In genomic region chr11:118877487-118878173, GRCh38 we compare ENCODE assay signal across 16 cellular contexts. TPM values are rescaled to one million over a fixed set of nuclear protein-coding genes. Genes with fewer than 3 reads are reported as not detected.
DNase-seq lines count a peak whose midpoint lies in the region; ATAC-seq and TF ChIP-seq lines count a peak whose summit lies in the region.
"Had no signal": no experiment of that assay in that cellular context is flagged by ENCODE, and none has a peak within 500 bp of the region (broad histone marks: within the 10 kb centered on the region; RNA-seq: fewer than 3 reads in every experiment).

No MANE protein-coding gene starts in this region.

- no peak for TF ChIP-seq CTCF in CD8-positive, alpha-beta T cell (IDR thresholded peaks at IDR 0.05)
- TF ChIP-seq CTCF in activated CD8-positive, alpha-beta T cell treated with anti-CD3 and anti-CD28 coated beads for 36 hours (IDR thresholded peaks at IDR 0.05) = no peak
- TF ChIP-seq CTCF in BE2C (IDR thresholded peaks at IDR 0.05; ENCODE audit: low read depth, low read length) (no peak), neural progenitor cell (IDR thresholded peaks at IDR 0.05) (no peak)

- no peaks in the 10 kb centered on the region for H3K27me3 ChIP-seq in BLaER1 treated with 17β-estradiol and CSF1 and Interleukin-3, amounts not matched to agents 10 nM and 100 nM
- no peaks in the 10 kb centered on the region for H3K27me3 ChIP-seq in CD8-positive, alpha-beta T cell (ENCODE audit: insufficient read depth, low read length)
- H3K27me3 ChIP-seq in BE2C = no peaks in the 10 kb centered on the region
- H3K27me3 ChIP-seq in neural progenitor cell = no peaks in the 10 kb centered on the region
- H3K27me3 ChIP-seq: heart right ventricle, ovary had no signal

- no peak overlapping the region for H3K4me3 ChIP-seq in BLaER1 treated with 17β-estradiol and CSF1 and Interleukin-3, amounts not matched to agents 10 nM and 100 nM
- H3K4me3 ChIP-seq in CD8-positive, alpha-beta T cell (ENCODE audit: low read depth, low read length) = peak overlapping the region; percentile 4
- H3K4me3 ChIP-seq in BE2C (ENCODE audit: low read depth, low read length) (no peak overlapping the region), neural progenitor cell (no peak overlapping the region)
- H3K4me3 ChIP-seq: dorsolateral prefrontal cortex, heart right ventricle, ovary had no signal

- CTCF ChIA-PET in CD8-positive, alpha-beta T cell (lab: Charles Lee) = interaction anchor here (0.9 to 6.5 kb wide), 12 partner anchors 13 to 188 kb away, joined by 4 to 50 read pairs (median 6); partner anchors contain the start of genes BCL9L and DDX6
- CTCF ChIA-PET in activated CD8-positive, alpha-beta T cell treated with anti-CD3 and anti-CD28 coated beads for 36 hours (lab: Charles Lee) = interaction anchor here (0.7 to 3.5 kb wide), 12 partner anchors 8 to 188 kb away, joined by 3 to 28 read pairs (median 5); partner anchors contain the start of gene DDX6

- no peaks in the 10 kb centered on the region for H3K36me3 Mint-ChIP-seq in CD8-positive, alpha-beta T cell
- H3K36me3 Mint-ChIP-seq in activated CD8-positive, alpha-beta T cell treated with anti-CD3 and anti-CD28 coated beads for 36 hours (ENCODE audit: low read depth) = no peaks in the 10 kb centered on the region
- H3K36me3 Mint-ChIP-seq in naive B cell (no peaks in the 10 kb centered on the region), neural progenitor cell (no peaks in the 10 kb centered on the region)
- H3K36me3 Mint-ChIP-seq: mesothelial cell of epicardium had no signal

- no peak for DNase-seq in CD8-positive, alpha-beta T cell
- DNase-seq in activated CD8-positive, alpha-beta T cell treated with anti-CD3 and anti-CD28 coated beads for 36 hours = no peak
- no peak for DNase-seq in naive B cell
- no peak for DNase-seq in BE2C
- no peak for DNase-seq in NCI-H187 (lab: John Stamatoyannopoulos, UW)
- no peak for DNase-seq in amygdala (lab: John Stamatoyannopoulos, UW)
- no peak for DNase-seq in neural progenitor cell (ENCODE audit: low spot score)
- DNase-seq: dorsolateral prefrontal cortex, heart right ventricle, kidney, NCI-H226, ovary, SHP77 treated with DMSO at 0.1 percent for 48 hours had no signal

- peak overlapping the region; percentile 52 to 88 (median 69); a peak in 19 of 22 replicates for H3K4me2 ChIP-seq in BLaER1 treated with 17β-estradiol and CSF1 and Interleukin-3, amounts not matched to agents 10 nM and 100 nM
- H3K4me2 ChIP-seq in neural progenitor cell = no peak overlapping the region

- H3K27ac ChIP-seq in BLaER1 treated with 17β-estradiol and CSF1 and Interleukin-3, amounts not matched to agents 10 nM and 100 nM = peak overlapping the region in 6 of 11 experiments; percentile 43 to 68 (median 60); a peak in 5 of 22 replicates
- peak overlapping the region; percentile 81 for H3K27ac ChIP-seq in CD8-positive, alpha-beta T cell (ENCODE audit: low read depth, low read length)
- no peak overlapping the region for H3K27ac ChIP-seq in neural progenitor cell
- H3K27ac ChIP-seq: dorsolateral prefrontal cortex, ovary had no signal

- H3K27me3 Mint-ChIP-seq in CD8-positive, alpha-beta T cell (ENCODE audit: low read depth) = no peaks in the 10 kb centered on the region
- no peaks in the 10 kb centered on the region for H3K27me3 Mint-ChIP-seq in activated CD8-positive, alpha-beta T cell treated with anti-CD3 and anti-CD28 coated beads for 36 hours
- no peaks in the 10 kb centered on the region for H3K27me3 Mint-ChIP-seq in naive B cell
- H3K27me3 Mint-ChIP-seq in neural progenitor cell (ENCODE audit: insufficient read depth, low read depth) = no peaks in the 10 kb centered on the region

- no peaks in the 10 kb centered on the region for H3K79me2 ChIP-seq in neural progenitor cell (ENCODE audit: low read depth)

- H3K9me3 Mint-ChIP-seq in CD8-positive, alpha-beta T cell = no peaks in the 10 kb centered on the region
- peaks cover 1% of the 10 kb centered on the region for H3K9me3 Mint-ChIP-seq in activated CD8-positive, alpha-beta T cell treated with anti-CD3 and anti-CD28 coated beads for 36 hours
- H3K9me3 Mint-ChIP-seq in naive B cell = peaks cover 0 to 4% (median 0%) of the 10 kb centered on the region in 7 donors
- H3K9me3 Mint-ChIP-seq in neural progenitor cell = no peaks in the 10 kb centered on the region
- H3K9me3 Mint-ChIP-seq: mesothelial cell of epicardium had no signal

- no peak overlapping the region for H3K9ac ChIP-seq in BLaER1 treated with 17β-estradiol and CSF1 and Interleukin-3, amounts not matched to agents 10 nM and 100 nM
- H3K9ac ChIP-seq in neural progenitor cell = no peak overlapping the region

- POLR2A ChIA-PET in CD8-positive, alpha-beta T cell (lab: Charles Lee) = interaction anchor here (0.6 to 5.3 kb wide), 15 partner anchors 8 to 184 kb away, joined by 3 to 110 read pairs (median 5); partner anchors contain the start of genes BCL9L and DDX6
- POLR2A ChIA-PET in activated CD8-positive, alpha-beta T cell treated with anti-CD3 and anti-CD28 coated beads for 36 hours (lab: Charles Lee) = interaction anchor here (0.7 to 4.4 kb wide), 9 partner anchors 8 to 90 kb away, joined by 3 to 41 read pairs (median 5); partner anchors contain the start of gene DDX6

- peaks cover 20 to 69% (median 39%) of the 10 kb centered on the region in 10 experiments for H3K4me1 ChIP-seq in BLaER1 treated with 17β-estradiol and CSF1 and Interleukin-3, amounts not matched to agents 10 nM and 100 nM
- peaks cover 74% of the 10 kb centered on the region for H3K4me1 ChIP-seq in CD8-positive, alpha-beta T cell (ENCODE audit: insufficient read depth, low read length)
- H3K4me1 ChIP-seq in BE2C (no peaks in the 10 kb centered on the region), neural progenitor cell (no peaks in the 10 kb centered on the region)

- H2AFZ ChIP-seq in neural progenitor cell (replicated peaks) = no peak overlapping the region

- H3K4me3 Mint-ChIP-seq in CD8-positive, alpha-beta T cell = peak overlapping the region; percentile 62
- peak overlapping the region; percentile 47 for H3K4me3 Mint-ChIP-seq in activated CD8-positive, alpha-beta T cell treated with anti-CD3 and anti-CD28 coated beads for 36 hours
- H3K4me3 Mint-ChIP-seq in naive B cell (peak overlapping the region in 6 of 8 donors; percentile 77 to 91 (median 87)), neural progenitor cell (no peak overlapping the region)
- H3K4me3 Mint-ChIP-seq: mesothelial cell of epicardium had no signal

- H3K36me3 ChIP-seq in BLaER1 treated with 17β-estradiol and CSF1 and Interleukin-3, amounts not matched to agents 10 nM and 100 nM = no peaks in the 10 kb centered on the region
- no peaks in the 10 kb centered on the region for H3K36me3 ChIP-seq in CD8-positive, alpha-beta T cell (ENCODE audit: insufficient read depth, low read length)
- H3K36me3 ChIP-seq in BE2C (no peaks in the 10 kb centered on the region), neural progenitor cell (no peaks in the 10 kb centered on the region)
- H3K36me3 ChIP-seq: heart right ventricle, ovary had no signal

- ATAC-seq in CD8-positive, alpha-beta T cell = no peak
- ATAC-seq in activated CD8-positive, alpha-beta T cell treated with anti-CD3 and anti-CD28 coated beads for 36 hours = no peak
- ATAC-seq in naive B cell (ENCODE audit: low read depth in 2 of 2) = no peak

- intact Hi-C loops in CD8-positive, alpha-beta T cell (cut with DNase I, micrococcal nuclease) = loop anchor here (1.0 to 5.0 kb wide), 3 partner anchors 15 to 87 kb away; partner anchors contain the start of gene DDX6 (in 1 of the 2)
- intact Hi-C loops in activated CD8-positive, alpha-beta T cell treated with anti-CD3 and anti-CD28 coated beads for 36 hours (cut with micrococcal nuclease) = loop anchor here (5.0 kb wide), 1 partner anchor 85 kb away; the partner anchor contains the start of gene DDX6

- H4K20me1 ChIP-seq in BLaER1 treated with 17β-estradiol and CSF1 and Interleukin-3, amounts not matched to agents 10 nM and 100 nM = no peaks in the 10 kb centered on the region
- H4K20me1 ChIP-seq in neural progenitor cell (ENCODE audit: low read depth) = no peaks in the 10 kb centered on the region

- H3K27ac Mint-ChIP-seq in CD8-positive, alpha-beta T cell = peak overlapping the region; percentile 97
- peak overlapping the region; percentile 98 for H3K27ac Mint-ChIP-seq in activated CD8-positive, alpha-beta T cell treated with anti-CD3 and anti-CD28 coated beads for 36 hours
- peak overlapping the region; percentile 98 to 100 (median 99) for H3K27ac Mint-ChIP-seq in naive B cell
- H3K27ac Mint-ChIP-seq in neural progenitor cell = no peak overlapping the region
- H3K27ac Mint-ChIP-seq: mesothelial cell of epicardium had no signal

- peaks cover 89% of the 10 kb centered on the region for H3K4me1 Mint-ChIP-seq in CD8-positive, alpha-beta T cell (ENCODE audit: low read depth)
- peaks cover 85% of the 10 kb centered on the region for H3K4me1 Mint-ChIP-seq in activated CD8-positive, alpha-beta T cell treated with anti-CD3 and anti-CD28 coated beads for 36 hours (ENCODE audit: low read depth)
- H3K4me1 Mint-ChIP-seq in naive B cell = peaks cover 73 to 93% (median 89%) of the 10 kb centered on the region in 3 donors
- H3K4me1 Mint-ChIP-seq in neural progenitor cell = peaks cover 3% of the 10 kb centered on the region
- H3K4me1 Mint-ChIP-seq: mesothelial cell of epicardium had no signal

- H3K9me3 ChIP-seq in BLaER1 treated with 17β-estradiol and CSF1 and Interleukin-3, amounts not matched to agents 10 nM and 100 nM (replicated peaks in 1 of 11) = no peaks in the 10 kb centered on the region
- H3K9me3 ChIP-seq in CD8-positive, alpha-beta T cell (ENCODE audit: low read length) = no peaks in the 10 kb centered on the region
- no peaks in the 10 kb centered on the region for H3K9me3 ChIP-seq in BE2C
- no peaks in the 10 kb centered on the region for H3K9me3 ChIP-seq in neural progenitor cell (ENCODE audit: low read depth)
- H3K9me3 ChIP-seq: heart right ventricle, ovary had no signal

- H3F3A ChIP-seq in neural progenitor cell (ENCODE audit: low read depth) = no peaks in the 10 kb centered on the region

RNA-seq across cellular contexts. Expression of gene CXCR5, which starts 6.1 kb away (rescaled TPM):
- total RNA-seq in CD8-positive, alpha-beta T cell = 1 to 10 TPM; 7.6 to 8.0 TPM
- total RNA-seq in activated CD8-positive, alpha-beta T cell treated with anti-CD3 and anti-CD28 coated beads for 36 hours = under 1 TPM; 0.60 to 0.92 TPM
- 100 to 1,000 TPM; 101 to 157 (median 116) TPM for polyA plus RNA-seq in naive B cell (ENCODE audit: low read depth in 6 of 6)
- not detected for polyA plus RNA-seq in BE2C (2012; ENCODE audit: insufficient read depth, insufficient read length, low read depth)
- not detected in 2 replicates for total RNA-seq in neural progenitor cell (ENCODE audit: low replicate concordance)
- total RNA-seq: dorsolateral prefrontal cortex, fibroblast of lung, mesothelial cell of epicardium had no signal
- polyA plus RNA-seq: fibroblast of lung had no signal

RNA-seq across cellular contexts. Expression of gene BCL9L, which starts 48.1 kb away (rescaled TPM):
- 100 to 1,000 TPM; 437 to 439 TPM for total RNA-seq in CD8-positive, alpha-beta T cell
- total RNA-seq in activated CD8-positive, alpha-beta T cell treated with anti-CD3 and anti-CD28 coated beads for 36 hours = 10 to 100 TPM; 35.9 to 38.8 TPM
- polyA plus RNA-seq in naive B cell (ENCODE audit: low read depth in 6 of 6) = 1 to 10 TPM in 2 of 6 donors, under 1 TPM in 3, not detected in 1; 0.50 to 3.2 (median 0.75) TPM
- polyA plus RNA-seq in BE2C (2012; ENCODE audit: insufficient read depth, insufficient read length, low read depth) = 104 TPM
- 3.0 and 7.2 TPM in 2 replicates for total RNA-seq in neural progenitor cell (ENCODE audit: low replicate concordance)

Comparison
In these comparisons a context has a peak if more than half of its experiments do, and no peak if none do; other contexts are left out.
1. RNA of gene BCL9L, which starts 48.1 kb away (total RNA-seq): 437 to 439 TPM in CD8-positive, alpha-beta T cell; 35.9 to 38.8 TPM in activated CD8-positive, alpha-beta T cell treated with anti-CD3 and anti-CD28 coated beads for 36 hours and 3.0 to 7.2 TPM in neural progenitor cell; every median in the first group is over 10 times any median in the second.